17 cellular contexts compared by ENCODE assay signal in the genomic region with DNA sequence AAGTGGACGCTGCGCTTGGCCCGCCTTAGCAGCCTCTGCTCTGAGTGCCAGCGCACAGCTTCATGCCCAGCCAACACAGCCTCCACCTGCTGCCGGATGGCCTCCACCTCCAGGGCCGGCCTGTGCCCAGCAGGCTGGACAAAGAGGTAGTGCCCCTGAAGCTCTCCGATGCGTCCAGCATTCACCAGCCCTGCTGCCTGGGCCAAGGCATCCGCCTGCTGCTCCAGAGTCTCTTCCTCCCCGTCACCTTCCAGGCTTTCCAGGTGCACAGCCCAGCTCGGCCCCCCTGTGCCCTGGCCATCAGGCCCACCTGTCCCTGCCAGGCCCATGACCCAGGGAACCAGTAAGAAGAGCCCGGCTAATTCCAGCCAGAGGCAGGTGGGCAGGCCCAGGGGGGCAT. TPM values are rescaled to one million over a fixed set of nuclear protein-coding genes. Genes with fewer than 3 reads are reported as not detected.
DNase-seq lines count a peak whose midpoint lies in the region; ATAC-seq, FAIRE-seq and TF ChIP-seq lines count a peak whose summit lies in the region.
"Had no signal": no experiment of that assay in that cellular context is flagged by ENCODE, and none has a peak within 500 bp of the region (broad histone marks: within the 10 kb centered on the region; RNA-seq: fewer than 3 reads in every experiment).

No MANE protein-coding gene starts in this region.

- 91% methylated on average over 10 of the region's 12 CpGs for WGBS in K562 (ENCODE audit: insufficient coverage, low coverage, missing lambda C conversion rate)

- TF ChIP-seq EP300 in K562 (IDR thresholded peaks at IDR 0.05; ENCODE audit: low read length), result no peak

- BruUV-seq in K562 (replicated peaks; lab: Mats Ljungman, UMichigan), result no TSS peak

- H3F3A ChIP-seq in OCI-LY1 (ENCODE audit: insufficient read depth, low read length) (no peaks in the 10 kb centered on the region), neural progenitor cell (ENCODE audit: low read depth) (peaks cover 22% of the 10 kb centered on the region)

- peaks cover 2% of the 10 kb centered on the region for H3K9me1 ChIP-seq in K562 (ENCODE audit: control insufficient read depth, insufficient read depth, low read length)

- H3K36me3 Mint-ChIP-seq in activated CD4-positive, alpha-beta T cell treated with anti-CD3 and anti-CD28 coated beads, Interleukin-2, amount 10 ng/mL, durations not matched to agents 7 days and 5 days (ENCODE audit: low read depth), result peaks cover 60% of the 10 kb centered on the region
- H3K36me3 Mint-ChIP-seq in neural progenitor cell, result peaks cover 5% of the 10 kb centered on the region

- intact Hi-C loops in K562 (cut with micrococcal nuclease), result loop anchor here (5.0 kb wide), 2 partner anchors 347 to 437 kb away; partner anchors contain the start of gene APOA5

- H3K9me2 ChIP-seq in OCI-LY1 (ENCODE audit: low read depth, low read length), result no peaks in the 10 kb centered on the region

- CTCF ChIA-PET in activated CD4-positive, alpha-beta T cell treated with anti-CD3 and anti-CD28 coated beads, Interleukin-2, amount 10 ng/mL, durations not matched to agents 7 days and 5 days (lab: Charles Lee), result interaction anchor here (0.5 to 1.5 kb wide), 4 partner anchors 8 to 492 kb away, joined by 3 to 8 read pairs (median 4); no protein-coding TSS in a partner anchor
- CTCF ChIA-PET in K562 (lab: Yijun Ruan, JAX; ENCODE audit: low intra/inter-chr PET ratio), result no interaction called here

- H3K4me1 ChIP-seq in OCI-LY1 (ENCODE audit: insufficient read depth, low read length, severe bottlenecking) (peaks cover 31% of the 10 kb centered on the region), K562 (replicated peaks in 1 of 2; ENCODE audit: control insufficient read depth in 2 of 2, insufficient read depth in 2 of 2, low read length in 2 of 2) (peaks cover 23 to 35% of the 10 kb centered on the region in 2 experiments; a peak in 4 of 5 replicates), neural progenitor cell (peaks cover 12% of the 10 kb centered on the region)
- H3K4me1 ChIP-seq: parathyroid adenoma had no signal

- FAIRE-seq in K562 (lab: Jason Lieb, UNC), result no peak
- FAIRE-seq: A549, RCC 7860 had no signal

- H3K4me3 ChIP-seq in OCI-LY1 (ENCODE audit: low read depth, low read length, poor library complexity, severe bottlenecking) (no peak overlapping the region), K562 (no peak overlapping the region), neural progenitor cell (no peak overlapping the region)
- H3K4me3 ChIP-seq: A549, ascending aorta, testis had no signal

- POLR2A ChIA-PET in activated CD4-positive, alpha-beta T cell treated with anti-CD3 and anti-CD28 coated beads, Interleukin-2, amount 10 ng/mL, durations not matched to agents 7 days and 5 days (lab: Charles Lee), result no interaction called here
- POLR2A ChIA-PET in K562 (lab: Yijun Ruan, JAX), result interaction anchor here (0.6 to 3.6 kb wide), 4 partner anchors 9 to 51 kb away, joined by 3 to 20 read pairs (median 5); partner anchors contain the start of gene SIDT2

- H3K27me3 Mint-ChIP-seq in activated CD4-positive, alpha-beta T cell treated with anti-CD3 and anti-CD28 coated beads, Interleukin-2, amount 10 ng/mL, durations not matched to agents 7 days and 5 days, result no peaks in the 10 kb centered on the region
- H3K27me3 Mint-ChIP-seq in neural progenitor cell (ENCODE audit: insufficient read depth, low read depth), result peaks cover 9% of the 10 kb centered on the region

- no peak for DNase-seq in activated CD4-positive, alpha-beta T cell treated with anti-CD3 and anti-CD28 coated beads, Interleukin-2, amount 10 ng/mL, durations not matched to agents 7 days and 5 days
- DNase-seq in activated CD4-positive, alpha-beta T cell treated with anti-CD3 and anti-CD28 coated beads for 1 hour, result no peak
- DNase-seq in K562 (ENCODE audit: extremely low read depth in 1 of 4, low spot score in 3 of 4) (no peak), neural progenitor cell (ENCODE audit: low spot score) (no peak), DMS153 (lab: John Stamatoyannopoulos, UW) (no peak)
- DNase-seq: DMS 273 treated with DMSO at 0.1 percent for 48 hours, H7, NCI-H187 treated with DMSO at 0.1 percent for 48 hours, NCI-H526, testis had no signal

- no peak for TF ChIP-seq POLR2A in K562 (conservative IDR thresholded peaks at IDR 0.05)

- H3K9ac ChIP-seq in OCI-LY1 (ENCODE audit: low read length) (no peak overlapping the region), K562 (ENCODE audit: insufficient read depth in 1 of 2, low read depth in 2 of 2, low read length in 2 of 2) (no peak overlapping the region; a peak in 1 of 4 replicates), neural progenitor cell (no peak overlapping the region)
- H3K9ac ChIP-seq: parathyroid adenoma had no signal

- peak overlapping the region; percentile 98 for H3K4me3 Mint-ChIP-seq in activated CD4-positive, alpha-beta T cell treated with anti-CD3 and anti-CD28 coated beads, Interleukin-2, amount 10 ng/mL, durations not matched to agents 7 days and 5 days
- peak overlapping the region; percentile 7 for H3K4me3 Mint-ChIP-seq in neural progenitor cell

- ATAC-seq in K562 (no peak), HG03442 (IDR thresholded peaks at IDR 0.05; ENCODE audit: unreplicated experiment) (no peak), HG02678 (IDR thresholded peaks at IDR 0.05; ENCODE audit: unreplicated experiment) (no peak)
- ATAC-seq: A549 had no signal

- TF ChIP-seq RAD21 in K562 (CRISPR knock-in tag; conservative IDR thresholded peaks at IDR 0.05 in 1 of 2, IDR thresholded peaks at IDR 0.05 in 1 of 2), result no peak

- TF ChIP-seq CTCF in OCI-LY1 (IDR thresholded peaks at IDR 0.05; ENCODE audit: low read length) (no peak), K562 (IDR thresholded peaks at IDR 0.05 in 2 of 3, conservative IDR thresholded peaks at IDR 0.05 in 1 of 3; ENCODE audit: insufficient read depth in 2 of 3, low read depth in 1 of 3, low read length in 3 of 3) (no peak), neural progenitor cell (IDR thresholded peaks at IDR 0.05) (no peak)

- H3K4me1 Mint-ChIP-seq in activated CD4-positive, alpha-beta T cell treated with anti-CD3 and anti-CD28 coated beads, Interleukin-2, amount 10 ng/mL, durations not matched to agents 7 days and 5 days, result peaks cover 53% of the 10 kb centered on the region
- peaks cover 32% of the 10 kb centered on the region for H3K4me1 Mint-ChIP-seq in neural progenitor cell

- peaks cover 7% of the 10 kb centered on the region; the same call in 1 of the 2 replicates for H3K79me2 ChIP-seq in OCI-LY1 (ENCODE audit: insufficient read depth, low read length)
- H3K79me2 ChIP-seq in K562 (ENCODE audit: control insufficient read depth, insufficient read depth, low read length), result peaks cover 42% of the 10 kb centered on the region
- H3K79me2 ChIP-seq in neural progenitor cell (ENCODE audit: low read depth), result peaks cover 39% of the 10 kb centered on the region

- H3K9me3 Mint-ChIP-seq in activated CD4-positive, alpha-beta T cell treated with anti-CD3 and anti-CD28 coated beads, Interleukin-2, amount 10 ng/mL, durations not matched to agents 7 days and 5 days, result no peaks in the 10 kb centered on the region
- H3K9me3 Mint-ChIP-seq in neural progenitor cell, result no peaks in the 10 kb centered on the region

- H2AFZ ChIP-seq in OCI-LY1 (ENCODE audit: low read length) (no peak overlapping the region), K562 (ENCODE audit: low read depth, low read length) (no peak overlapping the region), neural progenitor cell (replicated peaks) (no peak overlapping the region)
- H2AFZ ChIP-seq: parathyroid adenoma had no signal

- no peaks in the 10 kb centered on the region for H3K27me3 ChIP-seq in OCI-LY1 (ENCODE audit: insufficient read depth, low read length)
- no peaks in the 10 kb centered on the region for H3K27me3 ChIP-seq in K562 (ENCODE audit: control insufficient read depth in 2 of 2, insufficient read depth in 2 of 2, low read length in 2 of 2)
- no peaks in the 10 kb centered on the region for H3K27me3 ChIP-seq in neural progenitor cell
- H3K27me3 ChIP-seq: ascending aorta, testis had no signal

- peak overlapping the region; percentile 77 for H3K27ac ChIP-seq in OCI-LY1 (ENCODE audit: low read depth, low read length, poor library complexity, severe bottlenecking)
- no peak overlapping the region for H3K27ac ChIP-seq in K562 (ENCODE audit: extremely low read depth, low read depth, low read length)
- no peak overlapping the region for H3K27ac ChIP-seq in neural progenitor cell
- H3K27ac ChIP-seq: A549, ascending aorta, parathyroid adenoma, testis had no signal

- H4K20me1 ChIP-seq in OCI-LY1 (ENCODE audit: insufficient read depth, low read length) (no peaks in the 10 kb centered on the region), K562 (replicated peaks; ENCODE audit: control insufficient read depth, insufficient read depth, low read length) (peaks cover 4% of the 10 kb centered on the region), neural progenitor cell (ENCODE audit: low read depth) (no peaks in the 10 kb centered on the region)

- H3K36me3 ChIP-seq in OCI-LY1 (ENCODE audit: insufficient read depth, low read length) (peaks cover 34% of the 10 kb centered on the region), K562 (ENCODE audit: control insufficient read depth, insufficient read depth, low read length) (peaks cover 46% of the 10 kb centered on the region), neural progenitor cell (no peaks in the 10 kb centered on the region)

- in situ Hi-C loops in K562 (cut with MboI), result loop anchor here (10.0 to 25.0 kb wide), 2 partner anchors 345 to 717 kb away; no protein-coding TSS in a partner anchor

- H3K4me2 ChIP-seq in OCI-LY1 (ENCODE audit: low read length) (no peak overlapping the region), K562 (ENCODE audit: insufficient read depth, low read length) (no peak overlapping the region), neural progenitor cell (no peak overlapping the region)

- peak overlapping the region; percentile 96 for H3K27ac Mint-ChIP-seq in activated CD4-positive, alpha-beta T cell treated with anti-CD3 and anti-CD28 coated beads, Interleukin-2, amount 10 ng/mL, durations not matched to agents 7 days and 5 days
- H3K27ac Mint-ChIP-seq in neural progenitor cell, result no peak overlapping the region

- H3K9me3 ChIP-seq in OCI-LY1 (ENCODE audit: low read length) (no peaks in the 10 kb centered on the region), K562 (replicated peaks; ENCODE audit: control insufficient read depth, insufficient read depth, low read depth, low read length) (no peaks in the 10 kb centered on the region), neural progenitor cell (ENCODE audit: low read depth) (no peaks in the 10 kb centered on the region)
- H3K9me3 ChIP-seq: A549, ascending aorta, testis had no signal

RNA-seq across cellular contexts. Expression of gene PCSK7, which starts 2.5 kb away (rescaled TPM):
- 100 to 1,000 TPM; 187 to 224 TPM for total RNA-seq in activated CD4-positive, alpha-beta T cell treated with anti-CD3 and anti-CD28 coated beads, Interleukin-2, amount 10 ng/mL, durations not matched to agents 7 days and 5 days
- total RNA-seq in K562 (2011; cell fraction: chromatin; rRNA removed; ENCODE audit: low replicate concordance), result 109 and 170 TPM in 2 replicates
- total RNA-seq in K562 (2011; cell fraction: nucleolus; rRNA removed), result 70.1 and 82.7 TPM in 2 replicates
- total RNA-seq in K562 (2011; cell fraction: nucleoplasm; rRNA removed), result 95.3 and 149 TPM in 2 replicates
- total RNA-seq in K562 (2014; rRNA removed), result 15.2 and 20.8 TPM in 2 replicates
- 15.2 and 15.6 TPM in 2 replicates for total RNA-seq in K562 (2014; rRNA removed; fragmentation: Illumina TruSeq; extraction: Trizol)
- 16.7 and 18.2 TPM in 2 replicates for total RNA-seq in K562 (2015; rRNA removed; fragmentation: Illumina TruSeq; extraction: Trizol)
- 29.2 and 30.4 TPM in 2 replicates for total RNA-seq in K562 (2021)
- polyA plus RNA-seq in K562 (2011; rRNA removed), result 14.9 and 15.6 TPM in 2 replicates
- 12.6 and 18.1 TPM in 2 replicates for polyA plus RNA-seq in K562 (2011; cell fraction: cytosol; rRNA removed)
- polyA plus RNA-seq in K562 (2011; cell fraction: nucleus; rRNA removed), result 52.6 and 75.4 TPM in 2 replicates
- 14.7 and 15.3 TPM in 2 replicates for polyA plus RNA-seq in K562 (2012)
- 19.9 and 22.1 TPM in 2 replicates for polyA plus RNA-seq in K562 (2014; fragmentation: Illumina TruSeq; extraction: Trizol)
- 1 to 10 TPM; 3.1 to 3.9 TPM for polyA plus RNA-seq in K562 (2014; fragmentation: Nextera tagmentation; extraction: Ambion mirVana)
- 25.3 and 27.7 TPM in 2 replicates for polyA plus RNA-seq in K562 (2014; rRNA removed)
- 14.8 and 19.1 TPM in 2 replicates for polyA minus RNA-seq in K562 (2011; rRNA and poly(A)+ RNA removed)
- polyA minus RNA-seq in K562 (2011; cell fraction: cytosol; rRNA and poly(A)+ RNA removed), result 10.0 and 10.3 TPM in 2 replicates
- polyA minus RNA-seq in K562 (2011; cell fraction: nucleus; rRNA and poly(A)+ RNA removed), result 21.3 and 21.8 TPM in 2 replicates
- total RNA-seq in neural progenitor cell (ENCODE audit: low replicate concordance), result 14.2 and 36.6 TPM in 2 replicates

RNA-seq across cellular contexts. Expression of gene RNF214, which starts 3.1 kb away (rescaled TPM):
- total RNA-seq in activated CD4-positive, alpha-beta T cell treated with anti-CD3 and anti-CD28 coated beads, Interleukin-2, amount 10 ng/mL, durations not matched to agents 7 days and 5 days, result 10 to 100 TPM; 22.2 to 23.8 TPM
- 50.5 and 69.2 TPM in 2 replicates for total RNA-seq in K562 (2011; cell fraction: chromatin; rRNA removed; ENCODE audit: low replicate concordance)
- total RNA-seq in K562 (2011; cell fraction: nucleolus; rRNA removed), result 27.5 and 29.7 TPM in 2 replicates
- 50.4 and 53.5 TPM in 2 replicates for total RNA-seq in K562 (2011; cell fraction: nucleoplasm; rRNA removed)
- total RNA-seq in K562 (2014; rRNA removed) (6.6 and 10.1 TPM in 2 replicates), K562 (2014; rRNA removed; fragmentation: Illumina TruSeq; extraction: Trizol) (11.9 and 13.5 TPM in 2 replicates), K562 (2015; rRNA removed; fragmentation: Illumina TruSeq; extraction: Trizol) (9.5 and 10.2 TPM in 2 replicates), K562 (2021) (22.3 and 24.8 TPM in 2 replicates), neural progenitor cell (ENCODE audit: low replicate concordance) (20.9 and 43.6 TPM in 2 replicates)
- polyA plus RNA-seq in K562 (2011; rRNA removed) (12.6 and 18.0 TPM in 2 replicates), K562 (2014; fragmentation: Illumina TruSeq; extraction: Trizol) (20.2 and 22.7 TPM in 2 replicates), K562 (2014; fragmentation: Nextera tagmentation; extraction: Ambion mirVana) (1 to 10 TPM; 6.6 to 7.4 TPM), K562 (2014; rRNA removed) (11.6 and 12.1 TPM in 2 replicates)
- polyA plus RNA-seq in K562 (2011; cell fraction: cytosol; rRNA removed), result 12.9 and 16.7 TPM in 2 replicates
- 28.9 and 44.6 TPM in 2 replicates for polyA plus RNA-seq in K562 (2011; cell fraction: nucleus; rRNA removed)
- polyA plus RNA-seq in K562 (2012), result 12.9 and 16.1 TPM in 2 replicates
- polyA minus RNA-seq in K562 (2011; rRNA and poly(A)+ RNA removed), result 22.6 and 29.9 TPM in 2 replicates
- 14.1 and 26.8 TPM in 2 replicates for polyA minus RNA-seq in K562 (2011; cell fraction: cytosol; rRNA and poly(A)+ RNA removed)
- 17.6 and 23.9 TPM in 2 replicates for polyA minus RNA-seq in K562 (2011; cell fraction: nucleus; rRNA and poly(A)+ RNA removed)

RNA-seq across cellular contexts. Expression of gene TAGLN, which starts 30.2 kb away (rescaled TPM):
- 1 to 10 TPM; 2.0 to 3.1 TPM for total RNA-seq in activated CD4-positive, alpha-beta T cell treated with anti-CD3 and anti-CD28 coated beads, Interleukin-2, amount 10 ng/mL, durations not matched to agents 7 days and 5 days
- total RNA-seq in K562 (2011; cell fraction: chromatin; rRNA removed; ENCODE audit: low replicate concordance), result 19.3 and 31.5 TPM in 2 replicates
- 15.1 and 17.0 TPM in 2 replicates for total RNA-seq in K562 (2011; cell fraction: nucleolus; rRNA removed)
- 12.9 and 14.2 TPM in 2 replicates for total RNA-seq in K562 (2011; cell fraction: nucleoplasm; rRNA removed)
- total RNA-seq in K562 (2014; rRNA removed), result 0.95 and 1.3 TPM in 2 replicates
- 1.1 and 1.4 TPM in 2 replicates for total RNA-seq in K562 (2014; rRNA removed; fragmentation: Illumina TruSeq; extraction: Trizol)
- total RNA-seq in K562 (2015; rRNA removed; fragmentation: Illumina TruSeq; extraction: Trizol), result 0.87 and 1.2 TPM in 2 replicates
- 3.5 and 3.6 TPM in 2 replicates for total RNA-seq in K562 (2021)
- polyA plus RNA-seq in K562 (2011; rRNA removed), result 3.0 and 3.1 TPM in 2 replicates
- polyA plus RNA-seq in K562 (2011; cell fraction: cytosol; rRNA removed), result 1.3 and 1.4 TPM in 2 replicates
- 22.1 and 23.9 TPM in 2 replicates for polyA plus RNA-seq in K562 (2011; cell fraction: nucleus; rRNA removed)
- 2.5 and 5.8 TPM in 2 replicates for polyA plus RNA-seq in K562 (2012)
- polyA plus RNA-seq in K562 (2014; fragmentation: Illumina TruSeq; extraction: Trizol), result 2.4 and 2.8 TPM in 2 replicates
- under 1 TPM; 0.21 to 0.56 TPM for polyA plus RNA-seq in K562 (2014; fragmentation: Nextera tagmentation; extraction: Ambion mirVana)
- polyA plus RNA-seq in K562 (2014; rRNA removed), result 3.2 and 4.9 TPM in 2 replicates
- 1.7 and 2.7 TPM in 2 replicates for polyA minus RNA-seq in K562 (2011; rRNA and poly(A)+ RNA removed)
- 2.0 TPM in 1 of 2 replicates, not detected in the other for polyA minus RNA-seq in K562 (2011; cell fraction: cytosol; rRNA and poly(A)+ RNA removed)
- polyA minus RNA-seq in K562 (2011; cell fraction: nucleus; rRNA and poly(A)+ RNA removed), result 3.2 and 3.3 TPM in 2 replicates
- 24.5 and 34.0 TPM in 2 replicates for total RNA-seq in neural progenitor cell (ENCODE audit: low replicate concordance)

RNA-seq across cellular contexts. Expression of gene SIDT2, which starts 50.9 kb away (rescaled TPM):
- total RNA-seq in activated CD4-positive, alpha-beta T cell treated with anti-CD3 and anti-CD28 coated beads, Interleukin-2, amount 10 ng/mL, durations not matched to agents 7 days and 5 days, result 10 to 100 TPM; 28.6 to 30.9 TPM
- 140 and 344 TPM in 2 replicates for total RNA-seq in K562 (2011; cell fraction: chromatin; rRNA removed; ENCODE audit: low replicate concordance)
- 167 and 174 TPM in 2 replicates for total RNA-seq in K562 (2011; cell fraction: nucleolus; rRNA removed)
- total RNA-seq in K562 (2011; cell fraction: nucleoplasm; rRNA removed), result 143 and 150 TPM in 2 replicates
- total RNA-seq in K562 (2014; rRNA removed), result 5.9 and 7.1 TPM in 2 replicates
- total RNA-seq in K562 (2014; rRNA removed; fragmentation: Illumina TruSeq; extraction: Trizol), result 4.4 and 6.5 TPM in 2 replicates
- total RNA-seq in K562 (2015; rRNA removed; fragmentation: Illumina TruSeq; extraction: Trizol), result 6.1 and 7.0 TPM in 2 replicates
- total RNA-seq in K562 (2021), result 17.7 and 20.2 TPM in 2 replicates
- polyA plus RNA-seq in K562 (2011; rRNA removed), result 11.5 and 21.7 TPM in 2 replicates
- 11.6 and 15.7 TPM in 2 replicates for polyA plus RNA-seq in K562 (2011; cell fraction: cytosol; rRNA removed)
- 117 and 144 TPM in 2 replicates for polyA plus RNA-seq in K562 (2011; cell fraction: nucleus; rRNA removed)
- 15.7 and 22.6 TPM in 2 replicates for polyA plus RNA-seq in K562 (2012)
- 14.4 and 15.6 TPM in 2 replicates for polyA plus RNA-seq in K562 (2014; fragmentation: Illumina TruSeq; extraction: Trizol)
- 1 to 10 TPM; 2.4 to 3.6 TPM for polyA plus RNA-seq in K562 (2014; fragmentation: Nextera tagmentation; extraction: Ambion mirVana)
- 14.1 and 22.2 TPM in 2 replicates for polyA plus RNA-seq in K562 (2014; rRNA removed)
- polyA minus RNA-seq in K562 (2011; rRNA and poly(A)+ RNA removed), result 16.3 and 17.1 TPM in 2 replicates
- 14.1 and 17.0 TPM in 2 replicates for polyA minus RNA-seq in K562 (2011; cell fraction: cytosol; rRNA and poly(A)+ RNA removed)
- 32.9 and 48.4 TPM in 2 replicates for polyA minus RNA-seq in K562 (2011; cell fraction: nucleus; rRNA and poly(A)+ RNA removed)
- 13.3 and 20.5 TPM in 2 replicates for total RNA-seq in neural progenitor cell (ENCODE audit: low replicate concordance)
